Comparison of ENCODE assay signal across 12 cellular contexts in genomic region chr21:44086636-44087425, GRCh38. TPM values are rescaled to one million over a fixed set of nuclear protein-coding genes. Genes with fewer than 3 reads are reported as not detected.
DNase-seq lines count a peak whose midpoint lies in the region; ATAC-seq and TF ChIP-seq lines count a peak whose summit lies in the region.
"Had no signal": no experiment of that assay in that cellular context is flagged by ENCODE, and none has a peak within 500 bp of the region (broad histone marks: within the 10 kb centered on the region; RNA-seq: fewer than 3 reads in every experiment).

No MANE protein-coding gene starts in this region.

- peaks cover 75 to 100% (median 98%) of the 10 kb centered on the region in 11 experiments for H3K36me3 ChIP-seq in BLaER1 treated with 17β-estradiol and CSF1 and Interleukin-3, amounts not matched to agents 10 nM and 100 nM
- H3K36me3 ChIP-seq in esophagus squamous epithelium (peaks cover 20 to 100% (median 30%) of the 10 kb centered on the region in 3 donors), neutrophil (peaks cover 88% of the 10 kb centered on the region), GM23338 (ENCODE audit: insufficient read depth) (peaks cover 27% of the 10 kb centered on the region; the same call in 1 of the 2 replicates)

- H3K36me3 Mint-ChIP-seq in activated CD4-positive, alpha-beta memory T cell treated with anti-CD3 and anti-CD28 coated beads for 36 hours, result peaks cover 84% of the 10 kb centered on the region
- peaks cover 60% of the 10 kb centered on the region for H3K36me3 Mint-ChIP-seq in GM23338 (ENCODE audit: low read depth)

- H2AFZ ChIP-seq in GM23338, result no peak overlapping the region

- H3K27ac ChIP-seq in BLaER1 treated with 17β-estradiol and CSF1 and Interleukin-3, amounts not matched to agents 10 nM and 100 nM, result 0 out of 22 replicates have a peak overlapping the region, but pooled peaks of 1 of the 11 experiments have one; percentile 5
- peak overlapping the region in 3 of 4 donors; percentile 39 to 78 (median 59) for H3K27ac ChIP-seq in esophagus squamous epithelium
- H3K27ac ChIP-seq in neutrophil, result peak overlapping the region; percentile 86
- no peak overlapping the region for H3K27ac ChIP-seq in GM23338 (ENCODE audit: low read depth)
- H3K27ac ChIP-seq: VCaP had no signal

- ATAC-seq in HG03095 (IDR thresholded peaks at IDR 0.05; ENCODE audit: unreplicated experiment) (no peak), GM23338 (no peak)

- H3K4me3 Mint-ChIP-seq in activated CD4-positive, alpha-beta memory T cell treated with anti-CD3 and anti-CD28 coated beads for 36 hours, result no peak overlapping the region
- no peak overlapping the region for H3K4me3 Mint-ChIP-seq in GM23338
- H3K4me3 Mint-ChIP-seq: neural crest cell had no signal

- peak overlapping the region in 3 of 11 experiments; percentile 4 to 28 (median 22); a peak in 3 of 22 replicates for H3K9ac ChIP-seq in BLaER1 treated with 17β-estradiol and CSF1 and Interleukin-3, amounts not matched to agents 10 nM and 100 nM

- H3K9me2 ChIP-seq in GM23338 (ENCODE audit: insufficient read depth), result no peaks in the 10 kb centered on the region

- no peaks in the 10 kb centered on the region for H3F3A ChIP-seq in GM23338 (replicated peaks; ENCODE audit: low read depth)

- H3K9me3 Mint-ChIP-seq in activated CD4-positive, alpha-beta memory T cell treated with anti-CD3 and anti-CD28 coated beads for 36 hours, result no peaks in the 10 kb centered on the region
- H3K9me3 Mint-ChIP-seq in GM23338, result no peaks in the 10 kb centered on the region
- H3K9me3 Mint-ChIP-seq: neural crest cell had no signal

- DNase-seq in activated CD4-positive, alpha-beta memory T cell treated with anti-CD3 and anti-CD28 coated beads for 36 hours, result no peak
- DNase-seq in esophagus squamous epithelium (lab: John Stamatoyannopoulos, UW) (no peak), RPMI8226 (no peak), GM23338 (ENCODE audit: low spot score) (no peak)
- no peak for DNase-seq in stimulated activated naive CD4-positive, alpha-beta T cell treated with Interleukin-2 at 50 U/mL for 16 hours (lab: John Stamatoyannopoulos, UW)
- DNase-seq: COR-L47, NCI-H345 had no signal

- H3K9me3 ChIP-seq in BLaER1 treated with 17β-estradiol and CSF1 and Interleukin-3, amounts not matched to agents 10 nM and 100 nM (replicated peaks in 1 of 11), result no peaks in the 10 kb centered on the region
- H3K9me3 ChIP-seq in esophagus squamous epithelium, result no peaks in the 10 kb centered on the region
- no peaks in the 10 kb centered on the region for H3K9me3 ChIP-seq in neutrophil

- peak overlapping the region; percentile 1 to 91 (median 69); a peak in 19 of 22 replicates for H3K4me2 ChIP-seq in BLaER1 treated with 17β-estradiol and CSF1 and Interleukin-3, amounts not matched to agents 10 nM and 100 nM
- H3K4me2 ChIP-seq in GM23338, result no peak overlapping the region

- H3K4me3 ChIP-seq in BLaER1 treated with 17β-estradiol and CSF1 and Interleukin-3, amounts not matched to agents 10 nM and 100 nM, result no peak overlapping the region
- H3K4me3 ChIP-seq in esophagus squamous epithelium (no peak overlapping the region), neutrophil (ENCODE audit: low read depth in 1 of 2, low read length in 1 of 2) (no peak overlapping the region), GM23338 (no peak overlapping the region)

- H3K79me2 ChIP-seq in GM23338 (replicated peaks; ENCODE audit: insufficient read depth), result no peaks in the 10 kb centered on the region; the same call in 1 of the 2 replicates

- POLR2A ChIA-PET in activated CD4-positive, alpha-beta memory T cell treated with anti-CD3 and anti-CD28 coated beads for 36 hours (lab: Charles Lee), result interaction anchor here (1.4 kb wide), 1 partner anchor 73 kb away, joined by 5 read pairs; no protein-coding TSS in a partner anchor

- no peaks in the 10 kb centered on the region for H3K27me3 Mint-ChIP-seq in activated CD4-positive, alpha-beta memory T cell treated with anti-CD3 and anti-CD28 coated beads for 36 hours
- H3K27me3 Mint-ChIP-seq in GM23338 (ENCODE audit: insufficient read depth, low read depth, poor library complexity), result peaks cover 7% of the 10 kb centered on the region

- intact Hi-C loops in activated CD4-positive, alpha-beta memory T cell treated with anti-CD3 and anti-CD28 coated beads for 36 hours (cut with micrococcal nuclease), result no loop called here
- intact Hi-C loops in esophagus squamous epithelium (cut with DNase I), result no loop called here

- TF ChIP-seq CTCF in esophagus squamous epithelium (IDR thresholded peaks at IDR 0.05) (no peak), neutrophil (IDR thresholded peaks at IDR 0.05) (no peak), GM23338 (conservative IDR thresholded peaks at IDR 0.05; ENCODE audit: low read depth in 2 of 2) (no peak)

- H3K4me1 Mint-ChIP-seq in activated CD4-positive, alpha-beta memory T cell treated with anti-CD3 and anti-CD28 coated beads for 36 hours (ENCODE audit: low read depth), result peaks cover 88% of the 10 kb centered on the region
- H3K4me1 Mint-ChIP-seq in GM23338, result no peaks in the 10 kb centered on the region
- H3K4me1 Mint-ChIP-seq: neural crest cell had no signal

- WGBS in esophagus squamous epithelium, 2 donors, result 80 to 92% methylated on average over 1 to 10 of the region's 21 CpGs

- H3K27me3 ChIP-seq in BLaER1 treated with 17β-estradiol and CSF1 and Interleukin-3, amounts not matched to agents 10 nM and 100 nM, result no peaks in the 10 kb centered on the region
- H3K27me3 ChIP-seq in esophagus squamous epithelium (no peaks in the 10 kb centered on the region), neutrophil (no peaks in the 10 kb centered on the region), GM23338 (ENCODE audit: insufficient read depth) (no peaks in the 10 kb centered on the region)

- no peak for TF ChIP-seq POLR2A in esophagus squamous epithelium (IDR thresholded peaks at IDR 0.05)

- CTCF ChIA-PET in activated CD4-positive, alpha-beta memory T cell treated with anti-CD3 and anti-CD28 coated beads for 36 hours (lab: Charles Lee), result interaction anchor here (0.6 to 3.9 kb wide), 2 partner anchors 11 to 73 kb away, joined by 3 to 20 read pairs; no protein-coding TSS in a partner anchor

- peaks cover 20 to 70% (median 56%) of the 10 kb centered on the region in 10 experiments; a peak in 19 of 20 replicates for H3K4me1 ChIP-seq in BLaER1 treated with 17β-estradiol and CSF1 and Interleukin-3, amounts not matched to agents 10 nM and 100 nM
- peaks cover 0 to 54% (median 15%) of the 10 kb centered on the region in 3 donors for H3K4me1 ChIP-seq in esophagus squamous epithelium
- peaks cover 36 to 38% of the 10 kb centered on the region in 2 experiments for H3K4me1 ChIP-seq in neutrophil (ENCODE audit: control insufficient read depth in 1 of 2, insufficient read depth in 1 of 2, low read depth in 1 of 2, low read length in 1 of 2)
- H3K4me1 ChIP-seq in GM23338 (ENCODE audit: insufficient read depth), result no peaks in the 10 kb centered on the region

- peaks cover 28 to 91% (median 64%) of the 10 kb centered on the region in 11 experiments; a peak in 21 of 22 replicates for H4K20me1 ChIP-seq in BLaER1 treated with 17β-estradiol and CSF1 and Interleukin-3, amounts not matched to agents 10 nM and 100 nM
- peaks cover 12% of the 10 kb centered on the region for H4K20me1 ChIP-seq in GM23338 (replicated peaks; ENCODE audit: insufficient read depth)

- peak overlapping the region; percentile 99 for H3K27ac Mint-ChIP-seq in activated CD4-positive, alpha-beta memory T cell treated with anti-CD3 and anti-CD28 coated beads for 36 hours
- no peak overlapping the region for H3K27ac Mint-ChIP-seq in GM23338

TF ChIP-seq in GM23338, 12 proteins besides CTCF, POLR2A, EP300 and RAD21:
- TF ChIP-seq POLR2AphosphoS5 (IDR thresholded peaks at IDR 0.05; ENCODE audit: low read depth) (no peak), EZH2phosphoT487 (IDR thresholded peaks at IDR 0.05; ENCODE audit: unreplicated experiment) (no peak), STAT1 (IDR thresholded peaks at IDR 0.05; ENCODE audit: unreplicated experiment) (no peak)

RNA-seq across cellular contexts. Expression of gene PWP2, which starts 20.4 kb away (rescaled TPM):
- total RNA-seq in activated CD4-positive, alpha-beta memory T cell treated with anti-CD3 and anti-CD28 coated beads for 36 hours, result 10 to 100 TPM; 38.5 to 39.8 TPM
- total RNA-seq in esophagus squamous epithelium, result 10 to 100 TPM in 1 of 4 donors, 1 to 10 TPM in 3; 5.4 to 18.3 (median 6.6) TPM
- total RNA-seq in GM23338 (2014; rRNA removed; shearing (Covaris generic)), result 59.2 and 64.9 TPM in 2 replicates
- 17.6 and 18.2 TPM in 2 replicates for polyA plus RNA-seq in GM23338 (2016; fragmentation: Nextera tagmentation; extraction: Ambion mirVana)

RNA-seq across cellular contexts. Expression of gene GATD3, which starts 46.7 kb away (rescaled TPM):
- 10 to 100 TPM; 40.1 to 44.9 TPM for total RNA-seq in activated CD4-positive, alpha-beta memory T cell treated with anti-CD3 and anti-CD28 coated beads for 36 hours
- total RNA-seq in esophagus squamous epithelium, result 10 to 100 TPM in 2 of 4 donors, 1 to 10 TPM in 2; 4.2 to 23.8 (median 9.0) TPM
- total RNA-seq in GM23338 (2014; rRNA removed; shearing (Covaris generic)), result 43.4 and 58.4 TPM in 2 replicates
- 37.5 and 44.1 TPM in 2 replicates for polyA plus RNA-seq in GM23338 (2016; fragmentation: Nextera tagmentation; extraction: Ambion mirVana)
